Comparison of ENCODE assay signal across 1 cellular context in genomic region chr17:59712856-59713255, GRCh38.
A peak's percentile ranks its signal among the peaks of the same experiment; 100 is the strongest.
TF ChIP-seq lines count a peak whose summit lies in the region.

No MANE protein-coding gene starts in this region.

TF ChIP-seq in K562, 482 proteins besides CTCF, POLR2A, EP300 and RAD21 (continued from another document and continues in another):
- TF ChIP-seq CREM (IDR thresholded peaks at IDR 0.05; ENCODE audit: low read depth) (no peak), ZNF398 (CRISPR knock-in tag; IDR thresholded peaks at IDR 0.05) (no peak), FOXO4 (CRISPR knock-in tag; IDR thresholded peaks at IDR 0.05) (no peak), IRF2 (CRISPR knock-in tag; IDR thresholded peaks at IDR 0.05) (no peak), RREB1 (CRISPR knock-in tag; IDR thresholded peaks at IDR 0.05) (no peak), ZNF24 (IDR thresholded peaks at IDR 0.05) (no peak), POLR2G (IDR thresholded peaks at IDR 0.05; ENCODE audit: low read depth, low read length) (no peak), SMARCE1 (IDR thresholded peaks at IDR 0.05) (peak; percentile 84), ESRRA (IDR thresholded peaks at IDR 0.05; ENCODE audit: borderline replicate concordance, low read depth) (no peak), E2F4 (CRISPR knock-in tag; IDR thresholded peaks at IDR 0.05; ENCODE audit: low read depth) (no peak), RHOXF2B (CRISPR knock-in tag; conservative IDR thresholded peaks at IDR 0.05) (no peak), KDM2B (CRISPR knock-in tag; IDR thresholded peaks at IDR 0.05) (no peak), NCOA6 (IDR thresholded peaks at IDR 0.05) (no peak), ARID2 (IDR thresholded peaks at IDR 0.05) (no peak), HDAC6 (IDR thresholded peaks at IDR 0.05; ENCODE audit: low read depth, low read length) (no peak), ARID1B (IDR thresholded peaks at IDR 0.05) (peak; percentile 51; the same call in 1 of the 2 replicates), RBM14 (IDR thresholded peaks at IDR 0.05; ENCODE audit: borderline replicate concordance, insufficient read depth, low read depth, low read length) (no peak), ZNF316 (IDR thresholded peaks at IDR 0.05) (0 out of 2 replicates have a peak, but pooled peaks have one; percentile 24), PTTG1 (tag; IDR thresholded peaks at IDR 0.05; ENCODE audit: low read depth) (no peak), ZBTB49 (CRISPR knock-in tag; IDR thresholded peaks at IDR 0.05; ENCODE audit: borderline replicate concordance) (no peak), EGR1 (conservative IDR thresholded peaks at IDR 0.05) (peak; percentile 41; the same call in 1 of the 2 replicates), GTF2B (IDR thresholded peaks at IDR 0.05; ENCODE audit: extremely low read depth, insufficient read length) (no peak), ZNF766 (CRISPR knock-in tag; conservative IDR thresholded peaks at IDR 0.05) (no peak), MCM3 (IDR thresholded peaks at IDR 0.05) (no peak), ZNF639 (CRISPR knock-in tag; conservative IDR thresholded peaks at IDR 0.05 in 1 of 2, IDR thresholded peaks at IDR 0.05 in 1 of 2) (no peak), RFX5 (IDR thresholded peaks at IDR 0.05; ENCODE audit: low read depth, low read length) (no peak), ZMIZ1 (IDR thresholded peaks at IDR 0.05; ENCODE audit: low read depth in 2 of 2, low read length in 2 of 2) (no peak), NBN (IDR thresholded peaks at IDR 0.05; ENCODE audit: low read depth) (no peak), UBTF (IDR thresholded peaks at IDR 0.05; ENCODE audit: borderline replicate concordance in 1 of 2, low read depth in 2 of 2, low read length in 2 of 2) (no peak), ZEB2 (IDR thresholded peaks at IDR 0.05) (peak; percentile 49; the same call in 1 of the 2 replicates), FOXJ3 (CRISPR knock-in tag; IDR thresholded peaks at IDR 0.05) (no peak), MAX (CRISPR knock-in tag; IDR thresholded peaks at IDR 0.05) (no peak), ZNF253 (CRISPR knock-in tag; conservative IDR thresholded peaks at IDR 0.05) (no peak)
